In the genomic region with DNA sequence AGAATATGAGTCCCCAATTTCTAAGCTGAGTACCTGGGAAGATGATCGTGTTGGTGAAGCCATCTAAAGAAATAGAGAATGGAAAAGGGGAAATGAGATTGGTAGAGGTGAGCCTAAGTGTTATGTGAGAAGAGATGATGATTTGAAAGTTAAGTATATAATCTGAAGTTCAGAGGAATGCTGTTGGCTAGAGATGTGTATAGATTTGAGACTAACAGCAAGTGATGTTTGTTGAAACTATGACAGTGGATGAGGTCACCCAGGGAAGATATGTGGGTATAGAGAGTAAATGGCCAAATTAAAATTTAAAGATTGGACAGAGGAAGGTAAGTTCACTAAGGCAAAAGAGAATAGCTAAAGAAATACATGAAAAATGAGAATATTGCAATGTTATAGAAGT, we compare ENCODE assay signal across 16 cellular contexts.
"Had no signal": no experiment of that assay in that cellular context is flagged by ENCODE, and none has a peak within 500 bp of the region (broad histone marks: within the 10 kb centered on the region; RNA-seq: fewer than 3 reads in every experiment).

No MANE protein-coding gene starts in this region.

- DNase-seq: activated CD4-positive, alpha-beta T cell treated with anti-CD3 and anti-CD28 coated beads for 4 hours; activated CD8-positive, alpha-beta memory T cell treated with anti-CD3 and anti-CD28 coated beads, Interleukin-2, amount 50 U/mL, for 4 hours; activated CD8-positive, alpha-beta T cell treated with anti-CD3 and anti-CD28 coated beads for 36 hours; activated T-cell treated with anti-CD3 and anti-CD28 coated beads, Interleukin-2, amount 50 U/mL, for 72 hours; central memory CD4-positive, alpha-beta T cell; cortex of kidney; effector memory CD4-positive, alpha-beta T cell; erythroblast; head of caudate nucleus; natural killer cell; posterior cingulate gyrus; stimulated activated CD4-positive, alpha-beta T cell treated with anti-CD3 and anti-CD28 coated beads, Interleukin-4, amount 100 ng/mL, for 4 hours; stomach; uterus; WERI-Rb-1 had no signal

- H3K27ac ChIP-seq: stomach, thoracic aorta, uterus, WERI-Rb-1 had no signal

- H3K4me3 ChIP-seq: stomach, thoracic aorta, uterus had no signal

- ATAC-seq: activated CD8-positive, alpha-beta T cell treated with anti-CD3 and anti-CD28 coated beads for 36 hours; activated T-cell treated with anti-CD3 and anti-CD28 coated beads, Interleukin-2, amount 50 U/mL, for 72 hours; natural killer cell had no signal

- H3K9me3 ChIP-seq: stomach, thoracic aorta, uterus had no signal

- H3K27me3 ChIP-seq: stomach, uterus had no signal

- H3K36me3 ChIP-seq: stomach, thoracic aorta, uterus, WERI-Rb-1 had no signal
